Comparison of ENCODE assay signal across 8 cellular contexts in genomic region chr18:9404565-9405060, GRCh38.
DNase-seq lines count a peak whose midpoint lies in the region; ATAC-seq, FAIRE-seq and TF ChIP-seq lines count a peak whose summit lies in the region.

No MANE protein-coding gene starts in this region.

- H3K4me1 Mint-ChIP-seq in CD8-positive, alpha-beta memory T cell: peaks cover 5 to 7% (median 7%) of the 10 kb centered on the region in 3 donors
- peaks cover 5% of the 10 kb centered on the region for H3K4me1 Mint-ChIP-seq in activated CD8-positive, alpha-beta memory T cell treated with anti-CD3 and anti-CD28 coated beads, Interleukin-2, amount 10 ng/mL, durations not matched to agents 7 days and 5 days

- H3K9ac ChIP-seq in kidney (ENCODE audit: low read length in 2 of 2): no peak overlapping the region

- in situ Hi-C loops in transverse colon (cut with MboI; ENCODE audit: low pct_ligation_motif_present in 1 of 4, low pct_unique_long_range_greater_than_20kb in 1 of 4, low sequenced_read_pairs in 3 of 4): no loop called here

- no peaks in the 10 kb centered on the region for H3K9me3 ChIP-seq in CD8-positive, alpha-beta memory T cell (ENCODE audit: low read length)
- H3K9me3 ChIP-seq in lower lobe of right lung: no peaks in the 10 kb centered on the region
- no peaks in the 10 kb centered on the region for H3K9me3 ChIP-seq in kidney (ENCODE audit: control insufficient read depth in 1 of 2, low read length in 2 of 2)
- no peaks in the 10 kb centered on the region for H3K9me3 ChIP-seq in transverse colon

- H3K36me3 Mint-ChIP-seq in CD8-positive, alpha-beta memory T cell: peaks cover 2 to 3% (median 3%) of the 10 kb centered on the region in 3 donors
- H3K36me3 Mint-ChIP-seq in activated CD8-positive, alpha-beta memory T cell treated with anti-CD3 and anti-CD28 coated beads, Interleukin-2, amount 10 ng/mL, durations not matched to agents 7 days and 5 days: peaks cover 4% of the 10 kb centered on the region

- H3K4me1 ChIP-seq in CD8-positive, alpha-beta memory T cell (ENCODE audit: insufficient read depth, low read length): no peaks in the 10 kb centered on the region
- H3K4me1 ChIP-seq in lower lobe of right lung (no peaks in the 10 kb centered on the region), kidney (ENCODE audit: control insufficient read depth in 1 of 2, insufficient read depth in 1 of 2, low read depth in 1 of 2, low read length in 2 of 2) (no peaks in the 10 kb centered on the region), transverse colon (no peaks in the 10 kb centered on the region)

- intact Hi-C loops in lower lobe of right lung (cut with DNase I): no loop called here
- intact Hi-C loops in kidney (cut with DNase I): no loop called here
- intact Hi-C loops in transverse colon (cut with DNase I; ENCODE audit: low total_unique reads): no loop called here

- H3K4me3 Mint-ChIP-seq in CD8-positive, alpha-beta memory T cell: peak overlapping the region in 4 of 7 donors; percentile 30 to 76 (median 46)
- peak overlapping the region; percentile 49 for H3K4me3 Mint-ChIP-seq in activated CD8-positive, alpha-beta memory T cell treated with anti-CD3 and anti-CD28 coated beads, Interleukin-2, amount 10 ng/mL, durations not matched to agents 7 days and 5 days

- TF ChIP-seq CTCF in lower lobe of right lung (IDR thresholded peaks at IDR 0.05): no peak
- no peak for TF ChIP-seq CTCF in kidney (IDR thresholded peaks at IDR 0.05; ENCODE audit: borderline replicate concordance, extremely low read depth, insufficient read depth)
- TF ChIP-seq CTCF in transverse colon (IDR thresholded peaks at IDR 0.05): no peak

- WGBS in transverse colon (ENCODE audit: low coverage in 1 of 2), 2 donors: 75% methylated on average over 19 of the region's 19 CpGs; no CpG with 5 or more reads in 1 of the 2 donors

- no peaks in the 10 kb centered on the region for H3K27me3 ChIP-seq in CD8-positive, alpha-beta memory T cell (ENCODE audit: insufficient read depth, low read length, poor library complexity, severe bottlenecking)
- H3K27me3 ChIP-seq in lower lobe of right lung (ENCODE audit: low read depth): no peaks in the 10 kb centered on the region
- H3K27me3 ChIP-seq in transverse colon: no peaks in the 10 kb centered on the region

- no peaks in the 10 kb centered on the region for H3K36me3 ChIP-seq in CD8-positive, alpha-beta memory T cell (ENCODE audit: insufficient read depth, low read length)
- H3K36me3 ChIP-seq in lower lobe of right lung (no peaks in the 10 kb centered on the region), kidney (ENCODE audit: control insufficient read depth in 1 of 2, insufficient read depth in 2 of 2, low read length in 2 of 2) (no peaks in the 10 kb centered on the region), transverse colon (no peaks in the 10 kb centered on the region)

- H3K27ac ChIP-seq in CD8-positive, alpha-beta memory T cell (ENCODE audit: low read depth, low read length): peak overlapping the region; percentile 53
- H3K27ac ChIP-seq in lower lobe of right lung (no peak overlapping the region), kidney (ENCODE audit: low read depth in 2 of 2, low read length in 2 of 2) (no peak overlapping the region), transverse colon (no peak overlapping the region)

- TF ChIP-seq POLR2A in transverse colon (IDR thresholded peaks at IDR 0.05): no peak

- POLR2A ChIA-PET in CD8-positive, alpha-beta memory T cell (lab: Charles Lee): no interaction called here

- H3K9me3 Mint-ChIP-seq in CD8-positive, alpha-beta memory T cell: peaks cover 0 to 4% (median 0%) of the 10 kb centered on the region in 5 donors
- no peaks in the 10 kb centered on the region for H3K9me3 Mint-ChIP-seq in activated CD8-positive, alpha-beta memory T cell treated with anti-CD3 and anti-CD28 coated beads, Interleukin-2, amount 10 ng/mL, durations not matched to agents 7 days and 5 days (ENCODE audit: low read depth)

- peak in 1 of 5 donors; percentile 6 for DNase-seq in CD8-positive, alpha-beta memory T cell
- peak; percentile 42 for DNase-seq in activated CD8-positive, alpha-beta memory T cell treated with anti-CD3 and anti-CD28 coated beads, Interleukin-2, amount 10 ng/mL, durations not matched to agents 7 days and 5 days
- DNase-seq in lower lobe of right lung: no peak
- DNase-seq in NCI-H2196 (lab: John Stamatoyannopoulos, UW; ENCODE audit: unreplicated experiment): no peak
- no peak for DNase-seq in kidney
- no peak for DNase-seq in transverse colon
- no peak for DNase-seq in COR-L47 (lab: John Stamatoyannopoulos, UW)

- no peak for TF ChIP-seq EP300 in transverse colon (IDR thresholded peaks at IDR 0.05; ENCODE audit: low read depth)

- peak overlapping the region; percentile 34 for H3K4me3 ChIP-seq in CD8-positive, alpha-beta memory T cell (ENCODE audit: low read length)
- H3K4me3 ChIP-seq in lower lobe of right lung: peak overlapping the region; percentile 24
- H3K4me3 ChIP-seq in kidney (ENCODE audit: low read length in 2 of 2): no peak overlapping the region
- peak overlapping the region in 1 of 4 donors; percentile 1 for H3K4me3 ChIP-seq in transverse colon

- H3K27ac Mint-ChIP-seq in CD8-positive, alpha-beta memory T cell: peak overlapping the region in 1 of 8 donors; percentile 53
- no peak overlapping the region for H3K27ac Mint-ChIP-seq in activated CD8-positive, alpha-beta memory T cell treated with anti-CD3 and anti-CD28 coated beads, Interleukin-2, amount 10 ng/mL, durations not matched to agents 7 days and 5 days

- H3K27me3 Mint-ChIP-seq in CD8-positive, alpha-beta memory T cell: peaks cover 5 to 10% of the 10 kb centered on the region in 2 donors
- peaks cover under 1% of the 10 kb centered on the region for H3K27me3 Mint-ChIP-seq in activated CD8-positive, alpha-beta memory T cell treated with anti-CD3 and anti-CD28 coated beads, Interleukin-2, amount 10 ng/mL, durations not matched to agents 7 days and 5 days

- CTCF ChIA-PET in CD8-positive, alpha-beta memory T cell (lab: Charles Lee): no interaction called here
- CTCF ChIA-PET in activated CD8-positive, alpha-beta memory T cell treated with anti-CD3 and anti-CD28 coated beads, Interleukin-2, amount 10 ng/mL, durations not matched to agents 7 days and 5 days (lab: Charles Lee): no interaction called here

- no peak for FAIRE-seq in kidney (lab: Jason Lieb, UNC)

- ATAC-seq in GM21723 (IDR thresholded peaks at IDR 0.05; ENCODE audit: unreplicated experiment) (peak; percentile 65), lower lobe of right lung (peak; percentile 70 to 76)
- ATAC-seq in activated CD8-positive, alpha-beta memory T cell treated with anti-CD3 and anti-CD28 coated beads, Interleukin-2, amount 10 ng/mL, durations not matched to agents 7 days and 5 days: peak; percentile 47

Comparison
In these comparisons a context has a peak if more than half of its experiments do, and no peak if none do; other contexts are left out.
1. H3K4me3 ChIP-seq: peak in CD8-positive, alpha-beta memory T cell (single experiment) and lower lobe of right lung (single experiment); none in kidney (0 of 2).
2. Peak in every context shown above with its lines, with median percentiles within 50 percentile points of each other: ATAC-seq.